27 cellular contexts compared by ENCODE assay signal in genomic region chr12:3137814-3138445, GRCh38.
DNase-seq lines count a peak whose midpoint lies in the region; ATAC-seq, FAIRE-seq and TF ChIP-seq lines count a peak whose summit lies in the region.
"Had no signal": no experiment of that assay in that cellular context is flagged by ENCODE, and none has a peak within 500 bp of the region (broad histone marks: within the 10 kb centered on the region; RNA-seq: fewer than 3 reads in every experiment).

No MANE protein-coding gene starts in this region.

- TF ChIP-seq RAD21 in H1 (IDR thresholded peaks at IDR 0.05 in 1 of 2, conservative IDR thresholded peaks at IDR 0.05 in 1 of 2; ENCODE audit: low read depth in 2 of 2, low read length in 2 of 2): no peak

- H3K14ac ChIP-seq in H1 (ENCODE audit: insufficient read length): no peak overlapping the region

- DNase-seq in left ventricle myocardium inferior (no peak), right cardiac atrium (no peak), H1 (ENCODE audit: low read depth in 1 of 2, low spot score in 2 of 2) (peak in 1 of 2 experiments; percentile 46), aorta (peak; percentile 34 to 55), GF-D8 (lab: John Stamatoyannopoulos, UW) (no peak), COLO668 (lab: John Stamatoyannopoulos, UW; ENCODE audit: unreplicated experiment) (no peak)
- DNase-seq: activated CD8-positive, alpha-beta memory T cell treated with anti-CD3 and anti-CD28 coated beads, Interleukin-2, amount 50 U/mL, for 4 hours; activated naive CD8-positive, alpha-beta T cell treated with anti-CD3 and anti-CD28 coated beads, Interleukin-2, amount 10 ng/mL, durations not matched to agents 7 days and 5 days; colonic mucosa; effector memory CD8-positive, alpha-beta T cell; KBM-7; NCI-H1436 treated with DMSO at 0.1 percent for 48 hours; NCI-H510A treated with DMSO at 0.1 percent for 48 hours; NK-92 treated with Interleukin-12 subunit alpha and Interleukin-12 subunit beta, amount 100 ng/mL, for 24 hours; stimulated activated naive CD8-positive, alpha-beta T cell treated with anti-CD3 and anti-CD28 coated beads, Interleukin-15, amount 100 ng/mL, for 72 hours; T-helper 2 cell had no signal

- no peak overlapping the region for H2AFZ ChIP-seq in H1 (ENCODE audit: low read length)

- H3K36me3 Mint-ChIP-seq in nephron (ENCODE audit: low read depth): peaks cover 5% of the 10 kb centered on the region
- H3K36me3 Mint-ChIP-seq: activated naive CD8-positive, alpha-beta T cell treated with anti-CD3 and anti-CD28 coated beads, Interleukin-2, amount 10 ng/mL, durations not matched to agents 7 days and 5 days had no signal

- peak overlapping the region in 1 of 3 experiments; percentile 3 for H3K4me3 Mint-ChIP-seq in nephron
- H3K4me3 Mint-ChIP-seq: activated naive CD8-positive, alpha-beta T cell treated with anti-CD3 and anti-CD28 coated beads, Interleukin-2, amount 10 ng/mL, durations not matched to agents 7 days and 5 days; effector memory CD8-positive, alpha-beta T cell; neural crest cell; stimulated activated naive CD8-positive, alpha-beta T cell treated with anti-CD3 and anti-CD28 coated beads, Interleukin-15, amount 100 ng/mL, for 72 hours had no signal

- intact Hi-C loops in left ventricle myocardium inferior (cut with micrococcal nuclease) (loop anchor here (5.0 kb wide), 1 partner anchor 134 kb away; no protein-coding TSS in a partner anchor), right cardiac atrium (cut with DNase I) (loop anchor here (2.0 to 10.0 kb wide), 4 partner anchors 63 to 139 kb away; partner anchors contain the start of gene TSPAN9 (in 3 of the 4)), aorta (cut with DNase I) (loop anchor here (5.0 kb wide), 2 partner anchors 64 to 66 kb away; no protein-coding TSS in a partner anchor)

- peaks cover 84% of the 10 kb centered on the region for H3K4me1 Mint-ChIP-seq in nephron
- H3K4me1 Mint-ChIP-seq: activated naive CD8-positive, alpha-beta T cell treated with anti-CD3 and anti-CD28 coated beads, Interleukin-2, amount 10 ng/mL, durations not matched to agents 7 days and 5 days; stimulated activated naive CD8-positive, alpha-beta T cell treated with anti-CD3 and anti-CD28 coated beads, Interleukin-15, amount 100 ng/mL, for 72 hours had no signal

- H3K27me3 Mint-ChIP-seq in nephron (ENCODE audit: low read depth): no peaks in the 10 kb centered on the region

- H3K56ac ChIP-seq in H1 (replicated peaks; ENCODE audit: insufficient read length, low read depth, low read length): no peak overlapping the region

- no peaks in the 10 kb centered on the region; the same call in 1 of the 2 replicates for H3K79me1 ChIP-seq in H1 (ENCODE audit: low read depth, low read length)

- H3K36me3 ChIP-seq in left ventricle myocardium inferior: no peaks in the 10 kb centered on the region
- no peaks in the 10 kb centered on the region for H3K36me3 ChIP-seq in H1 (ENCODE audit: control insufficient read depth in 2 of 4, insufficient read depth in 4 of 4, low read length in 3 of 4)
- H3K36me3 ChIP-seq in aorta (ENCODE audit: control insufficient read depth in 1 of 2, insufficient read depth in 2 of 2, low read length in 1 of 2): no peaks in the 10 kb centered on the region
- H3K36me3 ChIP-seq: colonic mucosa, tibial artery had no signal

- no peak for FAIRE-seq in H1 (lab: Jason Lieb, UNC)
- FAIRE-seq: A204.1, D721Med, GM19239, RCC 7860 had no signal

- peak overlapping the region; percentile 78; the same call in 1 of the 2 replicates for H2BK5ac ChIP-seq in H1 (ENCODE audit: low read depth, low read length)

- H3K27me3 ChIP-seq in left ventricle myocardium inferior (ENCODE audit: low read depth): no peaks in the 10 kb centered on the region
- no peaks in the 10 kb centered on the region for H3K27me3 ChIP-seq in right cardiac atrium (ENCODE audit: control insufficient read depth, insufficient read depth)
- no peaks in the 10 kb centered on the region for H3K27me3 ChIP-seq in H1 (replicated peaks in 1 of 4; ENCODE audit: control insufficient read depth in 3 of 4, extremely low read depth in 1 of 4, insufficient read depth in 3 of 4, low read length in 3 of 4)
- H3K27me3 ChIP-seq in aorta (ENCODE audit: control insufficient read depth in 1 of 2, insufficient read depth in 2 of 2, low read length in 1 of 2): no peaks in the 10 kb centered on the region
- H3K27me3 ChIP-seq: body of pancreas, colonic mucosa, tibial artery had no signal

- H2BK20ac ChIP-seq in H1 (ENCODE audit: low read length): 0 out of 2 replicates have a peak overlapping the region, but pooled peaks have one; percentile 61

- H3K4me1 ChIP-seq in left ventricle myocardium inferior (peaks cover 100% of the 10 kb centered on the region), right cardiac atrium (ENCODE audit: control insufficient read depth, insufficient read depth, low read length) (peaks cover 10% of the 10 kb centered on the region), H1 (replicated peaks in 1 of 4; ENCODE audit: control insufficient read depth in 3 of 4, insufficient read depth in 4 of 4, low read length in 3 of 4) (peaks cover 2 to 29% (median 19%) of the 10 kb centered on the region in 4 experiments), aorta (ENCODE audit: control insufficient read depth in 1 of 2, insufficient read depth in 2 of 2, low read length in 2 of 2) (no peaks in the 10 kb centered on the region)
- H3K4me1 ChIP-seq: body of pancreas, colonic mucosa had no signal

- no peaks in the 10 kb centered on the region for H3K9me3 ChIP-seq in left ventricle myocardium inferior (replicated peaks)
- no peaks in the 10 kb centered on the region for H3K9me3 ChIP-seq in right cardiac atrium (ENCODE audit: control insufficient read depth, low read length)
- H3K9me3 ChIP-seq in H1 (ENCODE audit: insufficient read depth in 2 of 2, low read depth in 1 of 2, low read length in 1 of 2): no peaks in the 10 kb centered on the region
- no peaks in the 10 kb centered on the region for H3K9me3 ChIP-seq in aorta (ENCODE audit: control insufficient read depth, low read length)
- H3K9me3 ChIP-seq: body of pancreas, colonic mucosa, tibial artery had no signal

- H3K4ac ChIP-seq in H1 (replicated peaks; ENCODE audit: insufficient read length, low read depth, low read length): peak overlapping the region; percentile 65

- H4K8ac ChIP-seq in H1 (ENCODE audit: extremely low read depth, insufficient read depth, low read length): peak overlapping the region; percentile 6; the same call in 1 of the 2 replicates

- POLR2A ChIA-PET in H1 (lab: Charles Lee; ENCODE audit: partially characterized antibody): interaction anchor here (0.6 to 3.0 kb wide), 8 partner anchors 9 to 137 kb away, joined by 3 to 10 read pairs (median 3); no protein-coding TSS in a partner anchor

- no peaks in the 10 kb centered on the region for H3K9me3 Mint-ChIP-seq in nephron
- H3K9me3 Mint-ChIP-seq: activated naive CD8-positive, alpha-beta T cell treated with anti-CD3 and anti-CD28 coated beads, Interleukin-2, amount 10 ng/mL, durations not matched to agents 7 days and 5 days; effector memory CD8-positive, alpha-beta T cell; neural crest cell; stimulated activated naive CD8-positive, alpha-beta T cell treated with anti-CD3 and anti-CD28 coated beads, Interleukin-15, amount 100 ng/mL, for 72 hours had no signal

- no peak overlapping the region for H3K9ac ChIP-seq in H1 (replicated peaks in 1 of 4; ENCODE audit: extremely low read depth in 1 of 4, low read depth in 3 of 4, low read length in 3 of 4)

- H2BK15ac ChIP-seq in H1 (ENCODE audit: low read length): peak overlapping the region; percentile 29; the same call in 1 of the 2 replicates

- CTCF ChIA-PET in H1 (lab: Charles Lee; ENCODE audit: partially characterized antibody): interaction anchor here (0.6 to 16.5 kb wide), 20 partner anchors 9 to 162 kb away, joined by 3 to 448 read pairs (median 8); no protein-coding TSS in a partner anchor

- H4K20me1 ChIP-seq in H1 (replicated peaks in 1 of 2; ENCODE audit: control insufficient read depth in 1 of 2, insufficient read depth in 2 of 2, low read length in 2 of 2): no peaks in the 10 kb centered on the region

- TF ChIP-seq POLR2A in H1 (IDR thresholded peaks at IDR 0.05; ENCODE audit: control extremely low read depth in 1 of 2, low read depth in 2 of 2, low read length in 2 of 2): no peak

- H2BK12ac ChIP-seq in H1 (ENCODE audit: low read depth, low read length): peak overlapping the region; percentile 87; the same call in 1 of the 2 replicates

- peak overlapping the region; percentile 50 for H2BK120ac ChIP-seq in H1 (replicated peaks; ENCODE audit: low read depth, low read length)

- H3K27ac ChIP-seq in left ventricle myocardium inferior (replicated peaks): peak overlapping the region; percentile 74
- H3K27ac ChIP-seq in right cardiac atrium (ENCODE audit: low read length): no peak overlapping the region
- H3K27ac ChIP-seq in H1 (ENCODE audit: low read depth, low read length): no peak overlapping the region
- no peak overlapping the region for H3K27ac ChIP-seq in aorta (ENCODE audit: low read depth in 1 of 2, low read length in 2 of 2)
- H3K27ac ChIP-seq: body of pancreas, C4-2B, colonic mucosa, tibial artery, VCaP had no signal

- peak overlapping the region; percentile 85 for H3K18ac ChIP-seq in H1 (ENCODE audit: extremely low read depth, low read length)

- H4K5ac ChIP-seq in H1 (ENCODE audit: insufficient read length, low read depth, low read length): peak overlapping the region; percentile 18

- H3K23ac ChIP-seq in H1 (ENCODE audit: insufficient read length): no peak overlapping the region

- H4K91ac ChIP-seq in H1 (replicated peaks; ENCODE audit: insufficient read length, low read length): peak overlapping the region; percentile 84

- no peak for TF ChIP-seq EP300 in H1 (IDR thresholded peaks at IDR 0.05; ENCODE audit: borderline replicate concordance in 1 of 2, low read depth in 2 of 2, low read length in 2 of 2)

- no peaks in the 10 kb centered on the region for H3K23me2 ChIP-seq in H1 (ENCODE audit: low read depth, low read length)

- WGBS in right cardiac atrium: 69% methylated on average over 17 of the region's 17 CpGs
- 80% methylated on average over 15 of the region's 17 CpGs; no CpG with 5 or more reads in 1 of the 2 experiments for WGBS in H1 (ENCODE audit: extremely low coverage in 1 of 2, insufficient coverage in 1 of 2, insufficient read length in 1 of 2, insufficient replicate concordance in 2 of 2, low coverage in 1 of 2, low lambda C conversion rate in 2 of 2, missing lambda C conversion rate in 1 of 2), 2 experiments
- 71 to 73% methylated on average over 17 of the region's 17 CpGs for WGBS in aorta, 2 donors

- TF ChIP-seq CTCF in left ventricle myocardium inferior (IDR thresholded peaks at IDR 0.05; ENCODE audit: borderline replicate concordance) (no peak), H1 (IDR thresholded peaks at IDR 0.05; ENCODE audit: control extremely low read depth in 1 of 3, insufficient read depth in 1 of 3, low read depth in 1 of 3, low read length in 3 of 3) (no peak), nephron (IDR thresholded peaks at IDR 0.05; ENCODE audit: unreplicated experiment in 3 of 3) (no peak)

- peak overlapping the region; percentile 82; the same call in 1 of the 2 replicates for H2AK5ac ChIP-seq in H1 (ENCODE audit: low read depth, low read length)

- peak overlapping the region; percentile 54 to 85 (median 73) for H3K27ac Mint-ChIP-seq in nephron
- H3K27ac Mint-ChIP-seq: activated naive CD8-positive, alpha-beta T cell treated with anti-CD3 and anti-CD28 coated beads, Interleukin-2, amount 10 ng/mL, durations not matched to agents 7 days and 5 days had no signal

- peak overlapping the region in 1 of 2 experiments; percentile 6; a peak in 2 of 4 replicates for H3K4me2 ChIP-seq in H1 (ENCODE audit: insufficient read depth in 1 of 2, low read depth in 2 of 2, low read length in 2 of 2)

- H3K79me2 ChIP-seq in H1 (ENCODE audit: control insufficient read depth in 1 of 2, insufficient read depth in 2 of 2, low read length in 2 of 2): no peaks in the 10 kb centered on the region

- no peak for ATAC-seq in right cardiac atrium
- no peak for ATAC-seq in aorta (ENCODE audit: low FRiP score)
- no peak for ATAC-seq in GM19328 (IDR thresholded peaks at IDR 0.05; ENCODE audit: unreplicated experiment)
- ATAC-seq: body of pancreas; effector memory CD8-positive, alpha-beta T cell had no signal

- H3K4me3 ChIP-seq in left ventricle myocardium inferior (no peak overlapping the region), right cardiac atrium (ENCODE audit: low read length) (no peak overlapping the region), H1 (ENCODE audit: extremely low read depth in 1 of 4, insufficient read depth in 2 of 4, low read depth in 3 of 4, low read length in 4 of 4) (no peak overlapping the region), aorta (ENCODE audit: low read length in 2 of 2) (no peak overlapping the region)
- H3K4me3 ChIP-seq: body of pancreas, colonic mucosa, tibial artery had no signal

Comparison
In these comparisons a context has a peak if more than half of its experiments do, and no peak if none do; other contexts are left out.
1. DNase-seq: peak in aorta (2 of 2); none in left ventricle myocardium inferior (single experiment), right cardiac atrium (0 of 3), GF-D8 (single experiment) and COLO668 (single experiment).